Comparison of ENCODE assay signal across 26 cellular contexts in the genomic region with DNA sequence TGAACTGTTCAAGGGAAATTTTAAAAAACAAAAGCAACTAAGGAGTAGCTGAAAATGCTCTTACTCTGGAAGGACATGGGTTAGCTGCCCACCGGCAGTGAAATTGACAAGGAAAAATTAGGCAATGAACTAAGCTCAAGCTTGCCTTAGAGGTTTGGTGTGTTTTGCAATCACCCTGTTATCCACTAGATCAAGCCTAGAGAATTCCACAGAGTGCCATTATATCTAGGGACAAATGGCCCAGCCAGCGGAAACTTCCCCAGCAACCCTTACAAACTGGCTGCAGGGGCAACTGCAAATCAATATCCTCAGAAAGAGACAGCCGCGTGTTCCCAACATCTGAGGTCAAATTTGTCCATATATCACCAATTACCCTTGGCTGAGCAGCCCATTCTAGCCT.
"Had no signal": no experiment of that assay in that cellular context is flagged by ENCODE, and none has a peak within 500 bp of the region (broad histone marks: within the 10 kb centered on the region; RNA-seq: fewer than 3 reads in every experiment).

No MANE protein-coding gene starts in this region.

- H3K9ac ChIP-seq: parathyroid adenoma had no signal

- H3K4me1 ChIP-seq: parathyroid adenoma, psoas muscle, right lobe of liver, sigmoid colon, stomach, thyroid gland, tibial nerve, upper lobe of right lung, uterus had no signal

- DNase-seq: naive thymus-derived CD8-positive, alpha-beta T cell; nephron progenitor cell; nucleus accumbens; ovary; posterior cingulate gyrus; psoas muscle; right cardiac atrium; right lobe of liver; sigmoid colon; small intestine; stimulated activated CD4-positive, alpha-beta T cell treated with anti-CD3 and anti-CD28 coated beads, Interleukin-15, amount 100 ng/mL, for 24 hours; stimulated activated CD4-positive, alpha-beta T cell treated with anti-CD3 and anti-CD28 coated beads, Interleukin-2, amount 100 ng/mL, for 24 hours; stimulated activated CD4-positive, alpha-beta T cell treated with anti-CD3 and anti-CD28 coated beads, Interleukin-2, amount 100 ng/mL, for 48 hours; stimulated activated CD4-positive, alpha-beta T cell treated with anti-CD3 and anti-CD28 coated beads, Interleukin-4, amount 100 ng/mL, for 24 hours; stimulated activated naive B cell treated with anti-CD40 and anti-IgM and Interleukin-4, amounts not matched to agents 10 μg/mL and 1 μg/mL and 100 μg/mL, for 72 hours; stimulated activated naive CD4-positive, alpha-beta T cell treated with Interleukin-2 at 50 U/mL for 16 hours; stomach; thyroid gland; upper lobe of right lung; uterus had no signal

- H3K27ac ChIP-seq: neutrophil, ovary, parathyroid adenoma, psoas muscle, right lobe of liver, sigmoid colon, stomach, thoracic aorta, thyroid gland, tibial nerve, upper lobe of right lung, uterus had no signal

- H3K79me2 ChIP-seq: parathyroid adenoma had no signal

- H3K27me3 ChIP-seq: ovary, right lobe of liver, sigmoid colon, stomach, thyroid gland, tibial nerve, upper lobe of right lung, uterus had no signal

- H3K4me3 ChIP-seq: ovary, psoas muscle, right lobe of liver, sigmoid colon, stomach, thoracic aorta, thyroid gland, tibial nerve, upper lobe of right lung, uterus had no signal

- ATAC-seq: naive thymus-derived CD8-positive, alpha-beta T cell; natural killer cell treated with Interleukin-12 subunit alpha and Interleukin-12 subunit beta and Interleukin-15 and Interleukin-18, amount 100 ng/mL, for 72 hours; psoas muscle; right cardiac atrium; stimulated activated effector memory CD8-positive, alpha-beta T cell treated with anti-CD3 and anti-CD28 coated beads, Interleukin-12 subunit alpha, Interleukin-12 subunit beta, amount 100 ng/mL, for 72 hours; stimulated activated naive B cell treated with anti-CD40 and anti-IgM and Interleukin-4, amounts not matched to agents 10 μg/mL and 1 μg/mL and 100 μg/mL, for 72 hours; upper lobe of right lung had no signal

- FAIRE-seq: small intestine had no signal

- H3K9me3 ChIP-seq: neutrophil, ovary, psoas muscle, right lobe of liver, sigmoid colon, stomach, thoracic aorta, thyroid gland, tibial nerve, upper lobe of right lung, uterus had no signal

- H3K36me3 ChIP-seq: neutrophil, ovary, right lobe of liver, sigmoid colon, stomach, thoracic aorta, thyroid gland, tibial nerve, upper lobe of right lung, uterus had no signal

- H2AFZ ChIP-seq: parathyroid adenoma had no signal
